Comparison of ENCODE assay signal across 1 cellular context in genomic region chr14:70645892-70646291, GRCh38.
TF ChIP-seq lines count a peak whose summit lies in the region.

No MANE protein-coding gene starts in this region.

TF ChIP-seq in GM23338, 12 proteins besides CTCF, POLR2A, EP300 and RAD21 (continued from another document):
- no peak for TF ChIP-seq REST (IDR thresholded peaks at IDR 0.05; ENCODE audit: unreplicated experiment)
- no peak for TF ChIP-seq ZNF462 (CRISPR knock-in tag; IDR thresholded peaks at IDR 0.05)
- no peak for TF ChIP-seq POLR2AphosphoS5 (IDR thresholded peaks at IDR 0.05; ENCODE audit: low read depth)
